In genomic region chr6:21785162-21785561, GRCh38 we compare ENCODE assay signal across 18 cellular contexts.
A peak's percentile ranks its signal among the peaks of the same experiment; 100 is the strongest.
DNase-seq lines count a peak whose midpoint lies in the region; ATAC-seq and TF ChIP-seq lines count a peak whose summit lies in the region.
"Had no signal": no experiment of that assay in that cellular context is flagged by ENCODE, and none has a peak within 500 bp of the region (broad histone marks: within the 10 kb centered on the region; RNA-seq: fewer than 3 reads in every experiment).

No MANE protein-coding gene starts in this region.

- H4K5ac ChIP-seq in H9 (ENCODE audit: insufficient read length, low read depth, low read length), result peak overlapping the region; percentile 22

- no peak overlapping the region for H3K4me3 ChIP-seq in Panc1 (ENCODE audit: low read depth in 2 of 2, low read length in 2 of 2)
- H3K4me3 ChIP-seq: SJCRH30 had no signal

- H3K27ac Mint-ChIP-seq in H9 (peak overlapping the region; percentile 2 to 78 (median 71); a peak in 4 of 7 replicates), neural crest cell (ENCODE audit: unreplicated experiment) (peak overlapping the region; percentile 7)

- TF ChIP-seq CTCF in H9 (conservative IDR thresholded peaks at IDR 0.05) (no peak), Panc1 (IDR thresholded peaks at IDR 0.05) (no peak), neural crest cell (conservative IDR thresholded peaks at IDR 0.05) (no peak)

- H3K4ac ChIP-seq in H9 (ENCODE audit: low read depth, low read length), result no peak overlapping the region

- peaks cover 25 to 45% (median 30%) of the 10 kb centered on the region in 3 experiments for H3K36me3 Mint-ChIP-seq in H9 (ENCODE audit: insufficient read depth in 1 of 3, low read depth in 3 of 3)
- H3K36me3 Mint-ChIP-seq in neural crest cell (ENCODE audit: low read depth), result peaks cover 9% of the 10 kb centered on the region
- H3K36me3 Mint-ChIP-seq: CD14-positive monocyte had no signal

- no peaks in the 10 kb centered on the region for H4K20me1 ChIP-seq in H9 (ENCODE audit: control insufficient read depth, insufficient read depth, insufficient read length)

- no peak overlapping the region; the same call in 1 of the 2 replicates for H3K14ac ChIP-seq in H9 (ENCODE audit: insufficient read depth, low read length)

- H3K4me2 ChIP-seq in H9 (ENCODE audit: insufficient read depth, insufficient read length, low read length), result no peak overlapping the region

- intact Hi-C loops in Panc1 (cut with micrococcal nuclease; ENCODE audit: unreplicated experiment), result no loop called here

- no TSS peak for BruUV-seq in Panc1 (replicated peaks; lab: Mats Ljungman, UMichigan)

- H2BK12ac ChIP-seq in H9 (ENCODE audit: insufficient read length, low read depth, low read length), result no peak overlapping the region

- WGBS in H9 (ENCODE audit: extremely low coverage, insufficient read length, low lambda C conversion rate), result no CpG with 5 or more reads among the region's 1 CpG

- H3K9me3 ChIP-seq in H9 (ENCODE audit: control insufficient read depth, low read depth, low read length), result no peaks in the 10 kb centered on the region
- no peaks in the 10 kb centered on the region for H3K9me3 ChIP-seq in Panc1 (ENCODE audit: control insufficient read depth, insufficient read depth, low read depth, low read length)
- H3K9me3 ChIP-seq: Caco-2, SJCRH30 had no signal

- H2BK15ac ChIP-seq in H9 (ENCODE audit: low read depth, low read length), result no peak overlapping the region

- in situ Hi-C loops in Panc1 (cut with HindIII; ENCODE audit: low pct_unique_long_range_greater_than_20kb, low sequenced_read_pairs), result no loop called here

- H3K79me2 ChIP-seq in H9 (ENCODE audit: insufficient read depth, low read length), result peaks cover 22% of the 10 kb centered on the region; the same call in 1 of the 2 replicates

- DNase-seq in NCI-H748 (lab: John Stamatoyannopoulos, UW; ENCODE audit: unreplicated experiment) (peak; percentile 23), NCI-H748 treated with DMSO at 0.1 percent for 48 hours (lab: John Stamatoyannopoulos, UW) (no peak), H9 (no peak), Panc1 (ENCODE audit: low read depth, low spot score) (no peak), neural crest cell (ENCODE audit: low read depth, low spot score) (no peak), NCI-H446 (lab: John Stamatoyannopoulos, UW) (no peak)
- DNase-seq: DND-41, GDM1, NCI-H1048, NCI-H1694, NCI-H345, NCI-H82, SJCRH30, SW 1271 had no signal

- no peaks in the 10 kb centered on the region for H3K27me3 ChIP-seq in H9 (ENCODE audit: insufficient read depth, low read length)
- H3K27me3 ChIP-seq in Panc1 (ENCODE audit: control insufficient read depth, insufficient read depth, low read length), result no peaks in the 10 kb centered on the region
- H3K27me3 ChIP-seq: SJCRH30 had no signal

- H3K23me2 ChIP-seq in H9 (ENCODE audit: insufficient read length, low read depth, low read length, poor library complexity, severe bottlenecking), result no peaks in the 10 kb centered on the region

- no peak for ATAC-seq in Panc1
- ATAC-seq in HG03469 (IDR thresholded peaks at IDR 0.05; ENCODE audit: unreplicated experiment), result no peak
- ATAC-seq in GM21619 (IDR thresholded peaks at IDR 0.05; ENCODE audit: unreplicated experiment), result no peak

- H3K27ac ChIP-seq in H9 (ENCODE audit: insufficient read length, low read depth, low read length), result peak overlapping the region; percentile 26
- peak overlapping the region; percentile 55; the same call in 1 of the 2 replicates for H3K27ac ChIP-seq in Panc1 (ENCODE audit: low read length)
- H3K27ac ChIP-seq: SJCRH30 had no signal

- no peak overlapping the region for H3K9ac ChIP-seq in H9 (ENCODE audit: extremely low read depth, insufficient read length, low read length)

- H2BK20ac ChIP-seq in H9 (ENCODE audit: low read depth, low read length, poor library complexity, severe bottlenecking), result no peak overlapping the region

- H3K4me1 Mint-ChIP-seq in H9 (peaks cover 23% of the 10 kb centered on the region in 2 experiments), neural crest cell (peaks cover 16% of the 10 kb centered on the region)
- H3K4me1 Mint-ChIP-seq: CD14-positive monocyte had no signal

- H3K9me3 Mint-ChIP-seq in H9 (no peaks in the 10 kb centered on the region), neural crest cell (no peaks in the 10 kb centered on the region)
- H3K9me3 Mint-ChIP-seq: CD14-positive monocyte had no signal

- no peaks in the 10 kb centered on the region for H3K27me3 Mint-ChIP-seq in H9 (ENCODE audit: low read depth)
- H3K27me3 Mint-ChIP-seq in neural crest cell (ENCODE audit: low read depth), result no peaks in the 10 kb centered on the region

- H3K56ac ChIP-seq in H9 (ENCODE audit: insufficient read length, low read depth, low read length), result no peak overlapping the region

- H3T11ph ChIP-seq in H9 (ENCODE audit: low read length), result no peak overlapping the region

- H3K4me1 ChIP-seq in H9 (ENCODE audit: insufficient read depth, low read length) (peaks cover 9% of the 10 kb centered on the region; the same call in 1 of the 2 replicates), Panc1 (ENCODE audit: control insufficient read depth, insufficient read depth, low read length) (peaks cover 2% of the 10 kb centered on the region; the same call in 1 of the 2 replicates)
- H3K4me1 ChIP-seq: Caco-2 had no signal

- H3K4me3 Mint-ChIP-seq in H9 (no peak overlapping the region), neural crest cell (no peak overlapping the region)
- H3K4me3 Mint-ChIP-seq: CD14-positive monocyte had no signal

- no peak overlapping the region for H2AFZ ChIP-seq in H9 (ENCODE audit: low read length)

- no peak overlapping the region for H3K18ac ChIP-seq in H9 (ENCODE audit: insufficient read length, low read depth, low read length)

- H4K8ac ChIP-seq in H9 (replicated peaks; ENCODE audit: insufficient read length, low read depth, low read length), result no peak overlapping the region

- no peak overlapping the region for H2BK5ac ChIP-seq in H9 (ENCODE audit: insufficient read length, low read length)

- H3K23ac ChIP-seq in H9 (ENCODE audit: insufficient read length, low read depth, low read length), result no peak overlapping the region

- POLR2A ChIA-PET in Panc1 (lab: Charles Lee), result no interaction called here

- no peak overlapping the region for H2AK5ac ChIP-seq in H9 (ENCODE audit: insufficient read length, low read length)

- peaks cover 18% of the 10 kb centered on the region for H3K79me1 ChIP-seq in H9 (ENCODE audit: insufficient read depth, low read depth, low read length, poor library complexity, severe bottlenecking)

- no peak overlapping the region for H4K91ac ChIP-seq in H9 (ENCODE audit: insufficient read length, low read depth, low read length)

- CTCF ChIA-PET in Panc1 (lab: Charles Lee), result no interaction called here

- no peaks in the 10 kb centered on the region for H3K36me3 ChIP-seq in Panc1 (ENCODE audit: control insufficient read depth, insufficient read depth, low read length)
- H3K36me3 ChIP-seq: SJCRH30 had no signal

- no peak overlapping the region for H2BK120ac ChIP-seq in H9 (ENCODE audit: low read depth, low read length, poor library complexity, severe bottlenecking)
